Comparison of ENCODE assay signal across 8 cellular contexts in genomic region chr2:54723300-54724149, GRCh38. TPM values are rescaled to one million over a fixed set of nuclear protein-coding genes. Genes with fewer than 3 reads are reported as not detected.
DNase-seq lines count a peak whose midpoint lies in the region; ATAC-seq, FAIRE-seq and TF ChIP-seq lines count a peak whose summit lies in the region.

Gene EML6 (plus strand): TSS chr2:54723662. CDS start chr2:54725062, 1,400 bp downstream.

- peak within 1 kb of the TSS; percentile 84 for H3K9ac ChIP-seq in HepG2 (ENCODE audit: insufficient read depth, low read depth, low read length)

- peak; percentile 30 for FAIRE-seq in HepG2 (lab: Jason Lieb, UNC)

- TF ChIP-seq RAD21 in HepG2 (CRISPR knock-in tag; IDR thresholded peaks at IDR 0.05): no peak; the same call in none of the 2 replicates

- H3K4me3 ChIP-seq in HepG2 (replicated peaks in 1 of 3; ENCODE audit: insufficient read depth in 1 of 3, low read depth in 2 of 3, low read length in 3 of 3): peak within 1 kb of the TSS; percentile 77 to 85 (median 84)

- BruUV-seq in HepG2 (replicated peaks; lab: Mats Ljungman, UMichigan): TSS peak; percentile 42

- under 1% methylated on average over 74 of the region's 91 CpGs for WGBS in HepG2 (ENCODE audit: low lambda C conversion rate)

- peak within 1 kb of the TSS; percentile 100 for H3K4me2 ChIP-seq in HepG2 (ENCODE audit: low read depth, low read length)

- H3K36me3 ChIP-seq in HepG2 (replicated peaks in 1 of 2; ENCODE audit: control insufficient read depth in 1 of 2, insufficient read depth in 2 of 2, low read length in 2 of 2): no peaks in the 10 kb centered on the region

- H3K27me3 ChIP-seq in HepG2 (ENCODE audit: control insufficient read depth in 1 of 2, insufficient read depth in 2 of 2, low read length in 2 of 2): no peaks in the 10 kb centered on the region; a peak in 1 of 5 replicates

- H4K20me1 ChIP-seq in HepG2 (ENCODE audit: insufficient read depth, low read length): no peaks in the 10 kb centered on the region; the same call in 1 of the 2 replicates

- intact Hi-C loops in HepG2 (cut with micrococcal nuclease; ENCODE audit: unreplicated experiment): no loop called here

- in situ Hi-C loops in HepG2 (cut with HindIII; ENCODE audit: extremely low pct_ligation_motif_present, low pct_unique_long_range_greater_than_20kb): no loop called here

- peaks cover 44% of the 10 kb centered on the region for H3K4me1 ChIP-seq in HepG2 (ENCODE audit: insufficient read depth, low read length)

- peak in 1 of 2 experiments; percentile 43; a peak in 1 of 4 replicates for TF ChIP-seq EP300 in HepG2 (IDR thresholded peaks at IDR 0.05; ENCODE audit: low read depth in 2 of 2, low read length in 2 of 2)
- no peak for TF ChIP-seq EP300 in HepG2 (CRISPR knock-in tag; IDR thresholded peaks at IDR 0.05; ENCODE audit: borderline replicate concordance)

- DNase-seq in C1 segment of cervical spinal cord (lab: John Stamatoyannopoulos, UW) (peak; percentile 89 to 100 (median 95)), NCI-H748 (lab: John Stamatoyannopoulos, UW; ENCODE audit: unreplicated experiment) (peak; percentile 97), dermis blood vessel endothelial cell (peak; percentile 99), HepG2 (ENCODE audit: low spot score) (peak; percentile 99)
- peak; percentile 98 for DNase-seq in activated CD4-positive, alpha-beta T cell treated with anti-CD3 and anti-CD28 coated beads, Interleukin-2, amount 50 U/mL, for 4 hours
- DNase-seq in stimulated activated CD4-positive, alpha-beta T cell treated with anti-CD3 and anti-CD28 coated beads, Interleukin-4, amount 100 ng/mL, for 1 hour: peak; percentile 98

- peak in 1 of 2 experiments; percentile 78; a peak in 2 of 4 replicates for TF ChIP-seq POLR2A in HepG2 (IDR thresholded peaks at IDR 0.05; ENCODE audit: insufficient read depth in 1 of 2, low read depth in 2 of 2, low read length in 2 of 2)

- H3K27ac ChIP-seq in HepG2 (ENCODE audit: extremely low read length, insufficient read depth, low read length): peak within 1 kb of the TSS; percentile 55

- ATAC-seq in GM19372 (IDR thresholded peaks at IDR 0.05; ENCODE audit: low read depth, unreplicated experiment) (peak; percentile 98), HG03558 (IDR thresholded peaks at IDR 0.05; ENCODE audit: extremely low read depth, unreplicated experiment) (peak; percentile 97), HepG2 (peak; percentile 97)

- H2AFZ ChIP-seq in HepG2 (ENCODE audit: low read length): peak within 1 kb of the TSS; percentile 92

- POLR2A ChIA-PET in HepG2 (lab: Yijun Ruan, JAX): interaction anchor here (0.6 to 1.6 kb wide), 6 partner anchors 17 to 753 kb away, joined by 3 to 5 read pairs (median 4); partner anchors contain the start of gene PSME4

- TF ChIP-seq CTCF in HepG2 (CRISPR knock-in tag; IDR thresholded peaks at IDR 0.05): peak; percentile 51

- CTCF ChIA-PET in HepG2 (lab: Yijun Ruan, JAX; ENCODE audit: low intra/inter-chr PET ratio, low total read pairs): interaction anchor here (0.6 kb wide), 1 partner anchor 115 kb away, joined by 3 read pairs; no protein-coding TSS in a partner anchor

- H3K79me2 ChIP-seq in HepG2 (ENCODE audit: insufficient read depth, low read length): no peaks in the 10 kb centered on the region

- no peaks in the 10 kb centered on the region for H3K9me3 ChIP-seq in HepG2 (ENCODE audit: low read length)

TF ChIP-seq in HepG2, 621 proteins besides CTCF, POLR2A, EP300 and RAD21 (continues in another document):
- TF ChIP-seq, protein P1, sequence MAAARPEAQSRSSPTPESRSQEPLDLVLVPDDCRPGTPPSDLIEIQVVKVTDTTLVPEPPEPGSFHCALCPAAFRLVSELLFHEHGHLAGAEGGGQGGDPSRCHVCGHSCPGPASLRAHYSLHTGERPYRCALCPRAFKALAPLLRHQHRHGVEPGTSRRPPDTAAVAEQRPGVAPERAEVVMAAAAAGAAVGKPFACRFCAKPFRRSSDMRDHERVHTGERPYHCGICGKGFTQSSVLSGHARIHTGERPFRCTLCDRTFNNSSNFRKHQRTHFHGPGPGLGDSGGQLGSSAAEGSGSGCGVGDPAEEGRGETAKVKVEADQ (CRISPR knock-in tag; IDR thresholded peaks at IDR 0.05; ENCODE audit: borderline replicate concordance): peak; percentile 78; the same call in 1 of the 2 replicates
- TF ChIP-seq RCOR2 (CRISPR knock-in tag; IDR thresholded peaks at IDR 0.05): peak; percentile 37; the same call in 1 of the 2 replicates
- TF ChIP-seq CBX5 (CRISPR knock-in tag; IDR thresholded peaks at IDR 0.05; ENCODE audit: borderline replicate concordance): no peak; the same call in 1 of the 2 replicates
- no peak for TF ChIP-seq SETDB1 (CRISPR knock-in tag; IDR thresholded peaks at IDR 0.05; ENCODE audit: borderline replicate concordance)
- no peak; the same call in 1 of the 2 replicates for TF ChIP-seq SAFB2 (CRISPR knock-in tag; IDR thresholded peaks at IDR 0.05; ENCODE audit: borderline replicate concordance, low read depth)
- TF ChIP-seq NFIC (IDR thresholded peaks at IDR 0.05; ENCODE audit: low read length): no peak
- no peak for TF ChIP-seq ZNF281 (CRISPR knock-in tag; IDR thresholded peaks at IDR 0.05; ENCODE audit: borderline replicate concordance)
- peak; percentile 93 for TF ChIP-seq SAP130 (CRISPR knock-in tag; IDR thresholded peaks at IDR 0.05; ENCODE audit: low read depth)
- TF ChIP-seq ZNF10 (CRISPR knock-in tag; IDR thresholded peaks at IDR 0.05; ENCODE audit: borderline replicate concordance, low read depth): no peak
- peak; percentile 97; the same call in 1 of the 2 replicates for TF ChIP-seq PAX8 (CRISPR knock-in tag; IDR thresholded peaks at IDR 0.05; ENCODE audit: borderline replicate concordance)
- TF ChIP-seq ZFP41 (CRISPR knock-in tag; IDR thresholded peaks at IDR 0.05; ENCODE audit: borderline replicate concordance): no peak
- TF ChIP-seq ZNF326 (CRISPR knock-in tag; IDR thresholded peaks at IDR 0.05; ENCODE audit: borderline replicate concordance): no peak
- no peak for TF ChIP-seq DDIT3 (CRISPR knock-in tag; IDR thresholded peaks at IDR 0.05)

RNA-seq across cellular contexts. Expression of gene EML6, which starts in this region (rescaled TPM):
- 0.17 and 1.1 TPM in 2 replicates for total RNA-seq in dermis blood vessel endothelial cell
- 19.9 and 32.4 TPM in 2 replicates for total RNA-seq in HepG2 (2016; rRNA removed; fragmentation: Illumina TruSeq; extraction: Trizol)
- total RNA-seq in HepG2 (2016; cell fraction: cytosol; rRNA removed; fragmentation: Illumina TruSeq; extraction: Trizol; ENCODE audit: low read depth): 8.7 and 8.9 TPM in 2 replicates
- 21.5 and 29.8 TPM in 2 replicates for total RNA-seq in HepG2 (2016; cell fraction: insoluble cytoplasmic fraction; rRNA removed; fragmentation: Illumina TruSeq; extraction: Trizol)
- total RNA-seq in HepG2 (2016; cell fraction: membrane; rRNA removed; fragmentation: Illumina TruSeq; extraction: Trizol): 8.7 and 9.4 TPM in 2 replicates
- total RNA-seq in HepG2 (2016; cell fraction: nucleus; rRNA removed; fragmentation: Illumina TruSeq; extraction: Trizol): 55.5 and 58.9 TPM in 2 replicates
- 17.2 and 28.5 TPM in 2 replicates for polyA plus RNA-seq in HepG2 (2011; rRNA removed)
- 6.9 and 8.2 TPM in 2 replicates for polyA plus RNA-seq in HepG2 (2011; cell fraction: cytosol; rRNA removed)
- 112 TPM in 2 replicates for polyA plus RNA-seq in HepG2 (2011; cell fraction: nucleus; rRNA removed)
- polyA plus RNA-seq in HepG2 (2012): 5.4 and 8.8 TPM in 2 replicates
- polyA plus RNA-seq in HepG2 (2016; cell fraction: cytosol; fragmentation: Illumina TruSeq; extraction: Trizol; ENCODE audit: low read depth): 1.9 and 2.7 TPM in 2 replicates
- 13.1 and 14.9 TPM in 2 replicates for polyA plus RNA-seq in HepG2 (2016; cell fraction: insoluble cytoplasmic fraction; fragmentation: Illumina TruSeq; extraction: Trizol; ENCODE audit: low read depth)
- polyA plus RNA-seq in HepG2 (2016; cell fraction: membrane; fragmentation: Illumina TruSeq; extraction: Trizol; ENCODE audit: low read depth): 2.9 and 3.6 TPM in 2 replicates
- polyA plus RNA-seq in HepG2 (2016; cell fraction: nucleus; fragmentation: Illumina TruSeq; extraction: Trizol; ENCODE audit: insufficient read depth, low read depth): 110 and 115 TPM in 2 replicates
- polyA minus RNA-seq in HepG2 (2011; rRNA and poly(A)+ RNA removed; ENCODE audit: low replicate concordance): 15.8 and 16.9 TPM in 2 replicates
- polyA minus RNA-seq in HepG2 (2011; cell fraction: cytosol; rRNA and poly(A)+ RNA removed): 3.3 and 5.4 TPM in 2 replicates
- 26.1 and 28.0 TPM in 2 replicates for polyA minus RNA-seq in HepG2 (2011; cell fraction: nucleus; rRNA and poly(A)+ RNA removed)

Comparison
In these comparisons a context has a peak if more than half of its experiments do, and no peak if none do; other contexts are left out.
1. Peak in every context shown above with its lines: DNase-seq, ATAC-seq, H3K4me3 ChIP-seq and H3K27ac ChIP-seq.